15 cellular contexts compared by ENCODE assay signal in genomic region chr2:127636248-127637235, GRCh38. TPM values are rescaled to one million over a fixed set of nuclear protein-coding genes. Genes with fewer than 3 reads are reported as not detected.
DNase-seq lines count a peak whose midpoint lies in the region; ATAC-seq and TF ChIP-seq lines count a peak whose summit lies in the region.
"Had no signal": no experiment of that assay in that cellular context is flagged by ENCODE, and none has a peak within 500 bp of the region (broad histone marks: within the 10 kb centered on the region; RNA-seq: fewer than 3 reads in every experiment).

No MANE protein-coding gene starts in this region.

- POLR2A ChIA-PET in HEK293 (lab: Yijun Ruan, JAX) = interaction anchor here (0.5 to 1.9 kb wide), 3 partner anchors 110 to 402 kb away, joined by 4 to 7 read pairs (median 5); partner anchors contain the start of gene IWS1

- TF ChIP-seq POLR2A in spleen (IDR thresholded peaks at IDR 0.05) = no peak

- TF ChIP-seq CTCF in HEK293 (tag by site-specific recombination; IDR thresholded peaks at IDR 0.05) (no peak), spleen (IDR thresholded peaks at IDR 0.05 in 8 of 11, conservative IDR thresholded peaks at IDR 0.05 in 3 of 11) (no peak)

- no peak for DNase-seq in SJSA1 (ENCODE audit: low read depth in 1 of 2, low spot score in 2 of 2)
- DNase-seq in left lobe of liver (ENCODE audit: low spot score) = no peak
- peak; percentile 83 for DNase-seq in spleen
- no peak for DNase-seq in C1 segment of cervical spinal cord (lab: John Stamatoyannopoulos, UW)
- DNase-seq: activated gamma-delta T cell treated with Interleukin-2 at 50 U/mL for 16 hours; cortex of kidney; foreskin fibroblast; NCI-H524 treated with DMSO at 0.1 percent for 48 hours; SK-N-SH; stimulated activated CD4-positive, alpha-beta T cell treated with anti-CD3 and anti-CD28 coated beads, Interleukin-4, amount 100 ng/mL, for 1 hour had no signal

- 86 to 93% (median 89%) methylated on average over 19 to 33 of the region's 33 CpGs for WGBS in spleen, 5 donors

- CTCF ChIA-PET in HEK293 (lab: Yijun Ruan, JAX) = interaction anchor here (0.5 to 4.5 kb wide), 3 partner anchors 41 to 326 kb away, joined by 3 to 31 read pairs (median 3); no protein-coding TSS in a partner anchor

- no peaks in the 10 kb centered on the region for H3K9me3 ChIP-seq in HEK293 (ENCODE audit: control insufficient read depth, insufficient read depth, low read depth, low read length)
- no peaks in the 10 kb centered on the region for H3K9me3 ChIP-seq in SJSA1 (replicated peaks)
- H3K9me3 ChIP-seq in spleen = no peaks in the 10 kb centered on the region
- H3K9me3 ChIP-seq: SK-N-SH had no signal

- H3K4me1 ChIP-seq in HEK293 (ENCODE audit: control insufficient read depth, insufficient read depth, low read length) (peaks cover 2% of the 10 kb centered on the region; the same call in 1 of the 2 replicates), SJSA1 (replicated peaks) (peaks cover 20% of the 10 kb centered on the region), spleen (peaks cover 84 to 100% (median 100%) of the 10 kb centered on the region in 6 donors)

- no peaks in the 10 kb centered on the region for H3K36me3 ChIP-seq in HEK293 (ENCODE audit: control insufficient read depth in 2 of 2, insufficient read depth in 1 of 2, low read length in 2 of 2)
- peaks cover 6% of the 10 kb centered on the region; the same call in 1 of the 2 replicates for H3K36me3 ChIP-seq in SJSA1
- H3K36me3 ChIP-seq in spleen = peaks cover 0 to 92% (median 6%) of the 10 kb centered on the region in 6 donors

- no peak overlapping the region for H3K4me3 ChIP-seq in HEK293 (ENCODE audit: low read depth, low read length)
- H3K4me3 ChIP-seq in SJSA1 = no peak overlapping the region
- peak overlapping the region in 1 of 8 donors; percentile 51 for H3K4me3 ChIP-seq in spleen

- H3K27me3 ChIP-seq in SJSA1 (replicated peaks) = no peaks in the 10 kb centered on the region
- no peaks in the 10 kb centered on the region for H3K27me3 ChIP-seq in spleen (replicated peaks in 1 of 7)

- H3K27ac ChIP-seq in HEK293 (ENCODE audit: extremely low read depth, low read depth, low read length) = no peak overlapping the region
- H3K27ac ChIP-seq in SJSA1 = peak overlapping the region; percentile 87
- peak overlapping the region; percentile 78 to 96 (median 92) for H3K27ac ChIP-seq in spleen

- intact Hi-C loops in spleen (cut with DNase I; ENCODE audit: low total_unique reads) = no loop called here

- ATAC-seq in left lobe of liver = peak; percentile 3
- no peak for ATAC-seq in HG02798 (IDR thresholded peaks at IDR 0.05; ENCODE audit: poor library complexity, unreplicated experiment)
- no peak for ATAC-seq in HG03139 (IDR thresholded peaks at IDR 0.05; ENCODE audit: unreplicated experiment)
- ATAC-seq in GM18867 (IDR thresholded peaks at IDR 0.05; ENCODE audit: unreplicated experiment) = no peak
- ATAC-seq: activated CD4-positive, CD25-positive, alpha-beta regulatory T cell treated with anti-CD3 and anti-CD28 coated beads, Interleukin-2, amount 50 U/mL, for 24 hours had no signal

TF ChIP-seq in HEK293, 187 proteins besides CTCF, POLR2A, EP300 and RAD21:
- TF ChIP-seq KLF1 (tag by site-specific recombination; IDR thresholded peaks at IDR 0.05) (peak; percentile 52), EGR2 (tag by site-specific recombination; IDR thresholded peaks at IDR 0.05; ENCODE audit: low read depth) (peak; percentile 72), ZFP3 (tag by site-specific recombination; IDR thresholded peaks at IDR 0.05; ENCODE audit: low read depth) (no peak), ZFHX2 (tag by site-specific recombination; conservative IDR thresholded peaks at IDR 0.05) (peak; percentile 20; the same call in 1 of the 2 replicates), ZNF280D (tag by site-specific recombination; IDR thresholded peaks at IDR 0.05) (no peak)

RNA-seq across cellular contexts. Expression of gene GPR17, which starts 9.4 kb away (rescaled TPM):
- not detected in 2 replicates for total RNA-seq in SJSA1 (2014; rRNA removed; shearing (Covaris generic))
- total RNA-seq in left lobe of liver (not detected), spleen (under 1 TPM in 3 of 7 donors, not detected in 4; 0.22 to 0.79 (median 0.23) TPM)
- polyA plus RNA-seq in spleen = 1 to 10 TPM in 1 of 3 donors, under 1 TPM in 2; 0.09 to 1.9 (median 0.26) TPM

RNA-seq across cellular contexts. Expression of gene LIMS2, which starts 38.8 kb away (rescaled TPM):
- 5.3 and 9.0 TPM in 2 replicates for total RNA-seq in SJSA1 (2014; rRNA removed; shearing (Covaris generic))
- 31.0 TPM for total RNA-seq in left lobe of liver
- 100 to 1,000 TPM in 3 of 7 donors, 10 to 100 TPM in 4; 62.5 to 190 (median 76.3) TPM for total RNA-seq in spleen
- 100 to 1,000 TPM in 2 of 3 donors, 10 to 100 TPM in 1; 76.1 to 437 (median 328) TPM for polyA plus RNA-seq in spleen
